ENCODE assay signal across 27 cellular contexts in the genomic region with DNA sequence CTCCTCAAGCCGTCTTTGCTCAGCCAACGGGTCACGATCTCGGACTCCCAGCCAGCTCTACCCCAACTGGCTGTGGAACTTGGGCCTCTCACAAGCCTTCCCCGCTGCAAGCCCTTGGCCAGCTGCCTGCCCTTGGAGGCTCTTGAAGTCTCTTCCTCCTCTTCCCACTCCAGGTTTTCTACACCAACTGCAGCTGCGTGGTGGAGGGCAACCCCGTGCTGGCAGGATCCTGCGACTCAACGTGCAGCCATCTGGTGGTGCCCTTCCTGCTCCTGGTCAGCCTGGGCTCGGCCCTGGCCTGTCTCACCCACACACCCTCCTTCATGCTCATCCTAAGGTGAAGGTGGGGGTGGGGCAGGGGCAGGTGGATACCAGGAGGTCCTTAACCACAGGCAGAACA. TPM values are rescaled to one million over a fixed set of nuclear protein-coding genes. Genes with fewer than 3 reads are reported as not detected.
A peak's percentile ranks its signal among the peaks of the same experiment; 100 is the strongest.
DNase-seq lines count a peak whose midpoint lies in the region; FAIRE-seq and TF ChIP-seq lines count a peak whose summit lies in the region.
"Had no signal": no experiment of that assay in that cellular context is flagged by ENCODE, and none has a peak within 500 bp of the region (broad histone marks: within the 10 kb centered on the region; RNA-seq: fewer than 3 reads in every experiment).

No MANE protein-coding gene starts in this region.

- no peaks in the 10 kb centered on the region for H3K36me3 ChIP-seq in H1 (ENCODE audit: control insufficient read depth in 2 of 4, insufficient read depth in 4 of 4, low read length in 3 of 4)
- no peaks in the 10 kb centered on the region for H3K36me3 ChIP-seq in osteoblast (ENCODE audit: insufficient read depth, low read length)
- H3K36me3 ChIP-seq: breast epithelium had no signal

- H3T11ph ChIP-seq in H9 (ENCODE audit: low read length): no peak overlapping the region

- H4K5ac ChIP-seq in H1 (ENCODE audit: insufficient read length, low read depth, low read length) (no peak overlapping the region), H9 (ENCODE audit: insufficient read length, low read depth, low read length) (no peak overlapping the region)

- FAIRE-seq in H1 (lab: Jason Lieb, UNC): no peak
- FAIRE-seq: GM12892, urothelium cell line had no signal

- H3K4me2 ChIP-seq in H1 (ENCODE audit: insufficient read depth in 1 of 2, low read depth in 2 of 2, low read length in 2 of 2) (no peak overlapping the region), osteoblast (ENCODE audit: insufficient read depth, low read length) (no peak overlapping the region), H9 (ENCODE audit: insufficient read depth, insufficient read length, low read length) (no peak overlapping the region)

- H3K4me1 Mint-ChIP-seq in H9: peaks cover 28% of the 10 kb centered on the region in 2 experiments

- TF ChIP-seq POLR2A in H1 (IDR thresholded peaks at IDR 0.05; ENCODE audit: control extremely low read depth in 1 of 2, low read depth in 2 of 2, low read length in 2 of 2): no peak

- no peak for TF ChIP-seq RAD21 in H1 (IDR thresholded peaks at IDR 0.05 in 1 of 2, conservative IDR thresholded peaks at IDR 0.05 in 1 of 2; ENCODE audit: low read depth in 2 of 2, low read length in 2 of 2)

- H2BK12ac ChIP-seq in H1 (ENCODE audit: low read depth, low read length): peak overlapping the region; percentile 87; the same call in 1 of the 2 replicates
- no peak overlapping the region for H2BK12ac ChIP-seq in H9 (ENCODE audit: insufficient read length, low read depth, low read length)

- peak; percentile 86 for DNase-seq in DMS79 (lab: John Stamatoyannopoulos, UW)
- peak; percentile 50 for DNase-seq in NCI-H2029 treated with DMSO at 0.1 percent for 48 hours (lab: John Stamatoyannopoulos, UW)
- DNase-seq in H1 (ENCODE audit: low read depth in 1 of 2, low spot score in 2 of 2): no peak
- peak; percentile 65 for DNase-seq in osteoblast (ENCODE audit: insufficient read length, low spot score, missing footprints)
- no peak for DNase-seq in putamen (ENCODE audit: low spot score)
- no peak for DNase-seq in H9
- DNase-seq in NCI-H187 treated with DMSO at 0.1 percent for 48 hours (lab: John Stamatoyannopoulos, UW): no peak
- DNase-seq: activated CD4-positive, alpha-beta T cell treated with anti-CD3 and anti-CD28 coated beads, Interleukin-2, amount 50 U/mL, for 4 hours; activated CD4-positive, CD25-positive, alpha-beta regulatory T cell; activated naive CD4-positive, alpha-beta T cell treated with anti-CD3 and anti-CD28 coated beads, Interleukin-2, amount 50 U/mL, for 16 hours; effector CD8-positive, alpha-beta T cell; HFFc6; NCI-H2081; NCI-H446 treated with DMSO at 0.1 percent for 48 hours; nephron progenitor cell; stimulated activated naive CD4-positive, alpha-beta T cell; T-helper 1 cell had no signal

- H3K14ac ChIP-seq in H1 (ENCODE audit: insufficient read length): no peak overlapping the region
- no peak overlapping the region for H3K14ac ChIP-seq in H9 (ENCODE audit: insufficient read depth, low read length)

- no peak overlapping the region for H2BK20ac ChIP-seq in H1 (ENCODE audit: low read length)
- H2BK20ac ChIP-seq in H9 (ENCODE audit: low read depth, low read length, poor library complexity, severe bottlenecking): no peak overlapping the region

- H3K4ac ChIP-seq in H1 (replicated peaks; ENCODE audit: insufficient read length, low read depth, low read length) (no peak overlapping the region), H9 (ENCODE audit: low read depth, low read length) (no peak overlapping the region)

- H2AFZ ChIP-seq in H1 (ENCODE audit: low read length) (no peak overlapping the region), osteoblast (ENCODE audit: low read length) (no peak overlapping the region), H9 (ENCODE audit: low read length) (no peak overlapping the region)
- H2AFZ ChIP-seq: parathyroid adenoma had no signal

- TF ChIP-seq EP300 in H1 (IDR thresholded peaks at IDR 0.05; ENCODE audit: borderline replicate concordance in 1 of 2, low read depth in 2 of 2, low read length in 2 of 2): no peak

- no peak overlapping the region for H3K56ac ChIP-seq in H1 (replicated peaks; ENCODE audit: insufficient read length, low read depth, low read length)
- no peak overlapping the region for H3K56ac ChIP-seq in H9 (ENCODE audit: insufficient read length, low read depth, low read length)

- H3K27me3 ChIP-seq in H1 (replicated peaks in 1 of 4; ENCODE audit: control insufficient read depth in 3 of 4, extremely low read depth in 1 of 4, insufficient read depth in 3 of 4, low read length in 3 of 4) (no peaks in the 10 kb centered on the region), osteoblast (ENCODE audit: insufficient read depth, low read length) (peaks cover 12% of the 10 kb centered on the region), H9 (ENCODE audit: insufficient read depth, low read length) (no peaks in the 10 kb centered on the region)
- H3K27me3 ChIP-seq: breast epithelium, heart left ventricle, suprapubic skin had no signal

- TF ChIP-seq CTCF in H1 (IDR thresholded peaks at IDR 0.05; ENCODE audit: control extremely low read depth in 1 of 3, insufficient read depth in 1 of 3, low read depth in 1 of 3, low read length in 3 of 3): no peak
- TF ChIP-seq CTCF in osteoblast (IDR thresholded peaks at IDR 0.05; ENCODE audit: extremely low read depth, low read depth, low read length): no peak
- no peak for TF ChIP-seq CTCF in H9 (conservative IDR thresholded peaks at IDR 0.05)

- H3K4me1 ChIP-seq in H1 (replicated peaks in 1 of 4; ENCODE audit: control insufficient read depth in 3 of 4, insufficient read depth in 4 of 4, low read length in 3 of 4) (0 out of 7 replicates have a peak, but pooled peaks cover 0 to 2% (median 0%) of the 10 kb centered on the region in 4 experiments), osteoblast (ENCODE audit: insufficient read depth, low read length) (no peaks in the 10 kb centered on the region), H9 (ENCODE audit: insufficient read depth, low read length) (peaks cover 6% of the 10 kb centered on the region; the same call in 1 of the 2 replicates)
- H3K4me1 ChIP-seq: breast epithelium, parathyroid adenoma had no signal

- H4K91ac ChIP-seq in H1 (replicated peaks; ENCODE audit: insufficient read length, low read length) (no peak overlapping the region), H9 (ENCODE audit: insufficient read length, low read depth, low read length) (no peak overlapping the region)

- H3K79me2 ChIP-seq in H1 (ENCODE audit: control insufficient read depth in 1 of 2, insufficient read depth in 2 of 2, low read length in 2 of 2): no peaks in the 10 kb centered on the region
- H3K79me2 ChIP-seq in osteoblast (ENCODE audit: insufficient read depth, low read length): no peaks in the 10 kb centered on the region
- H3K79me2 ChIP-seq in H9 (ENCODE audit: insufficient read depth, low read length): no peaks in the 10 kb centered on the region
- H3K79me2 ChIP-seq: parathyroid adenoma had no signal

- H3K27ac ChIP-seq in H1 (ENCODE audit: low read depth, low read length) (no peak overlapping the region), osteoblast (ENCODE audit: low read depth, low read length) (no peak overlapping the region), H9 (ENCODE audit: insufficient read length, low read depth, low read length) (no peak overlapping the region)
- H3K27ac ChIP-seq: breast epithelium, heart left ventricle, parathyroid adenoma, suprapubic skin had no signal

- no peaks in the 10 kb centered on the region for H3K9me3 Mint-ChIP-seq in H9
- H3K9me3 Mint-ChIP-seq: CD14-positive monocyte, HFFc6, nephron progenitor cell had no signal

- H3K23ac ChIP-seq in H1 (ENCODE audit: insufficient read length) (no peak overlapping the region), H9 (ENCODE audit: insufficient read length, low read depth, low read length) (no peak overlapping the region)

- H3K79me1 ChIP-seq in H1 (ENCODE audit: low read depth, low read length) (no peaks in the 10 kb centered on the region), H9 (ENCODE audit: insufficient read depth, low read depth, low read length, poor library complexity, severe bottlenecking) (no peaks in the 10 kb centered on the region)

- H3K23me2 ChIP-seq in H1 (ENCODE audit: low read depth, low read length) (no peaks in the 10 kb centered on the region), H9 (ENCODE audit: insufficient read length, low read depth, low read length, poor library complexity, severe bottlenecking) (no peaks in the 10 kb centered on the region)

- H3K36me3 Mint-ChIP-seq in H9 (ENCODE audit: insufficient read depth in 1 of 3, low read depth in 3 of 3): no peaks in the 10 kb centered on the region; a peak in 1 of 7 replicates
- H3K36me3 Mint-ChIP-seq: CD14-positive monocyte had no signal

- no peak overlapping the region for H3K4me3 ChIP-seq in H1 (ENCODE audit: extremely low read depth in 1 of 4, insufficient read depth in 2 of 4, low read depth in 3 of 4, low read length in 4 of 4)
- H3K4me3 ChIP-seq in osteoblast (ENCODE audit: insufficient read depth, low read length): no peak overlapping the region
- H3K4me3 ChIP-seq: breast epithelium, heart left ventricle, mucosa of descending colon, suprapubic skin had no signal

- H4K8ac ChIP-seq in H1 (ENCODE audit: extremely low read depth, insufficient read depth, low read length) (no peak overlapping the region), H9 (replicated peaks; ENCODE audit: insufficient read length, low read depth, low read length) (no peak overlapping the region)

- WGBS in H1 (ENCODE audit: extremely low coverage in 1 of 2, insufficient coverage in 1 of 2, insufficient read length in 1 of 2, insufficient replicate concordance in 2 of 2, low coverage in 1 of 2, low lambda C conversion rate in 2 of 2, missing lambda C conversion rate in 1 of 2), 2 experiments: 93% methylated on average over 10 of the region's 10 CpGs; no CpG with 5 or more reads in 1 of the 2 experiments
- no CpG with 5 or more reads among the region's 10 CpGs for WGBS in H9 (ENCODE audit: extremely low coverage, insufficient read length, low lambda C conversion rate)

- H3K9me3 ChIP-seq in H1 (ENCODE audit: insufficient read depth in 2 of 2, low read depth in 1 of 2, low read length in 1 of 2) (no peaks in the 10 kb centered on the region), osteoblast (ENCODE audit: low read depth, low read length) (no peaks in the 10 kb centered on the region), H9 (ENCODE audit: control insufficient read depth, low read depth, low read length) (no peaks in the 10 kb centered on the region)
- H3K9me3 ChIP-seq: breast epithelium, heart left ventricle, mucosa of descending colon, suprapubic skin had no signal

- no peak overlapping the region for H2BK120ac ChIP-seq in H1 (replicated peaks; ENCODE audit: low read depth, low read length)
- no peak overlapping the region for H2BK120ac ChIP-seq in H9 (ENCODE audit: low read depth, low read length, poor library complexity, severe bottlenecking)

- no peaks in the 10 kb centered on the region; the same call in 1 of the 2 replicates for H3K27me3 Mint-ChIP-seq in H9 (ENCODE audit: low read depth)

- peak overlapping the region in 1 of 3 experiments; percentile 18; a peak in 1 of 7 replicates for H3K27ac Mint-ChIP-seq in H9
- H3K27ac Mint-ChIP-seq: CD14-positive monocyte, HFFc6, nephron progenitor cell had no signal

- no peak overlapping the region for H3K4me3 Mint-ChIP-seq in H9
- H3K4me3 Mint-ChIP-seq: HFFc6, nephron progenitor cell had no signal

- 0 out of 2 replicates have a peak overlapping the region, but pooled peaks have one; percentile 15 for H2AK5ac ChIP-seq in H1 (ENCODE audit: low read depth, low read length)
- no peak overlapping the region for H2AK5ac ChIP-seq in H9 (ENCODE audit: insufficient read length, low read length)

- POLR2A ChIA-PET in H1 (lab: Charles Lee; ENCODE audit: partially characterized antibody): no interaction called here

- H4K20me1 ChIP-seq in H1 (replicated peaks in 1 of 2; ENCODE audit: control insufficient read depth in 1 of 2, insufficient read depth in 2 of 2, low read length in 2 of 2) (no peaks in the 10 kb centered on the region), osteoblast (ENCODE audit: insufficient read depth, low read length) (no peaks in the 10 kb centered on the region), H9 (ENCODE audit: control insufficient read depth, insufficient read depth, insufficient read length) (no peaks in the 10 kb centered on the region)

- H2BK5ac ChIP-seq in H1 (ENCODE audit: low read depth, low read length) (no peak overlapping the region), H9 (ENCODE audit: insufficient read length, low read length) (no peak overlapping the region)

- CTCF ChIA-PET in H1 (lab: Charles Lee; ENCODE audit: partially characterized antibody): interaction anchor here (0.7 to 45.7 kb wide), 5 partner anchors 12 to 54 kb away, joined by 3 to 825 read pairs (median 3); a partner anchor contains a TSS

- H3K9ac ChIP-seq in H1 (replicated peaks in 1 of 4; ENCODE audit: extremely low read depth in 1 of 4, low read depth in 3 of 4, low read length in 3 of 4) (no peak overlapping the region), H9 (ENCODE audit: extremely low read depth, insufficient read length, low read length) (no peak overlapping the region)
- H3K9ac ChIP-seq: parathyroid adenoma had no signal

- no peak overlapping the region for H2BK15ac ChIP-seq in H1 (ENCODE audit: low read length)
- no peak overlapping the region for H2BK15ac ChIP-seq in H9 (ENCODE audit: low read depth, low read length)

- H3K18ac ChIP-seq in H1 (ENCODE audit: extremely low read depth, low read length) (no peak overlapping the region), H9 (ENCODE audit: insufficient read length, low read depth, low read length) (no peak overlapping the region)

RNA-seq across cellular contexts. Expression of a gene that starts 40.5 kb away (rescaled TPM):
- total RNA-seq in H1 (2021; fragmentation: NEBNext Ultra II Directional; extraction: Animal tissue kit (Norgen Biotek cat#: 25700)): 0.25 and 0.37 TPM in 2 replicates
- polyA plus RNA-seq in H1 (2011; rRNA removed): 0.25 and 0.26 TPM in 2 replicates
- 0.13 TPM for polyA plus RNA-seq in H1 (2011; cell fraction: cytosol; rRNA removed)
- polyA plus RNA-seq in H1 (2011; cell fraction: nucleus; rRNA removed): 0.29 TPM
- 0.47 to 0.88 TPM (median 0.64 TPM) in 4 replicates for polyA plus RNA-seq in H1 (2012, experiment 1 of 2)
- 0.43 TPM for polyA plus RNA-seq in H1 (2012, experiment 2 of 2)
- polyA plus RNA-seq in H1 (2013, experiment 1 of 2): 0.57 TPM
- 0.50 TPM for polyA plus RNA-seq in H1 (2013, experiment 2 of 2)
- polyA minus RNA-seq in H1 (2011; rRNA and poly(A)+ RNA removed): 0.17 and 0.22 TPM in 2 replicates
- not detected for polyA minus RNA-seq in H1 (2011; cell fraction: cytosol; rRNA and poly(A)+ RNA removed)
- 0.20 TPM for polyA minus RNA-seq in H1 (2011; cell fraction: nucleus; rRNA and poly(A)+ RNA removed)
- not detected in 2 replicates for total RNA-seq in osteoblast
- 0.61 and 0.64 TPM in 2 replicates for total RNA-seq in H9 (2021)
- total RNA-seq: epithelial cell of proximal tubule, HFFc6, lung microvascular endothelial cell had no signal
- polyA plus RNA-seq: CD14-positive monocyte had no signal

RNA-seq across cellular contexts. Expression of a gene that starts 49.1 kb away (rescaled TPM):
- not detected in 2 replicates for total RNA-seq in H1 (2021; fragmentation: NEBNext Ultra II Directional; extraction: Animal tissue kit (Norgen Biotek cat#: 25700))
- 0.03 and 0.14 TPM in 2 replicates for polyA plus RNA-seq in H1 (2011; rRNA removed)
- 0.03 TPM for polyA plus RNA-seq in H1 (2011; cell fraction: cytosol; rRNA removed)
- 0.04 TPM for polyA plus RNA-seq in H1 (2011; cell fraction: nucleus; rRNA removed)
- 0.04 to 0.17 TPM (median 0.16 TPM) in 3 of 4 replicates, not detected in the other for polyA plus RNA-seq in H1 (2012, experiment 1 of 2)
- polyA plus RNA-seq in H1 (2012, experiment 2 of 2): not detected
- polyA plus RNA-seq in H1 (2013, experiment 1 of 2): 0.06 TPM
- polyA plus RNA-seq in H1 (2013, experiment 2 of 2): 0.02 TPM
- polyA minus RNA-seq in H1 (2011; rRNA and poly(A)+ RNA removed): not detected in 2 replicates
- not detected for polyA minus RNA-seq in H1 (2011; cell fraction: cytosol; rRNA and poly(A)+ RNA removed)
- polyA minus RNA-seq in H1 (2011; cell fraction: nucleus; rRNA and poly(A)+ RNA removed): not detected
- under 0.01 and 0.72 TPM in 2 replicates for total RNA-seq in osteoblast
- total RNA-seq in H9 (2021): not detected in 2 replicates
- total RNA-seq: HFFc6 had no signal

Comparison
In these comparisons a context has a peak if more than half of its experiments do, and no peak if none do; other contexts are left out.
1. DNase-seq: peak in DMS79 (single experiment), NCI-H2029 treated with DMSO at 0.1 percent for 48 hours (single experiment) and osteoblast (single experiment); none in H1 (0 of 2), putamen (single experiment), H9 (single experiment) and NCI-H187 treated with DMSO at 0.1 percent for 48 hours (single experiment).